Comparison of ENCODE assay signal across 8 cellular contexts in the genomic region with DNA sequence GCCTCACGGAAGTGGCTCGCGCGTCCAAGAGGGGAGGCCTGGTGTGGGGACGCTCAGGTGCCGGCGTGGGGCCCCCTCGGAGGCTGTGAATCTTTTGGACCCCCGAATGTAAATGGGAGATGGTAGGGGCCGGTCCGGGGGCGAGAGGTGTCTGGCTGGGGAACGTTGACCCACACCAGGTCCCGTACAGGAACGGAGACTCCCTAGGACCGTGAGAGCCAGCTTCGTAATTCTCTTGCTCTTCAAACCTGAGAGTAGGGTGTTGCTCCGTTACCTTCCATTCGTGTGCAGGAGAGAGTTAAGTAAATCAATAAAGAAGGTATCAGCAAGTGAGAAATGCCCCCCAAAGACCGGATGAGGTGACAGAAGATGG. TPM values are rescaled to one million over a fixed set of nuclear protein-coding genes. Genes with fewer than 3 reads are reported as not detected.
DNase-seq lines count a peak whose midpoint lies in the region; ATAC-seq and TF ChIP-seq lines count a peak whose summit lies in the region.

No MANE protein-coding gene starts in this region.

- peak overlapping the region; percentile 96 for H3K27ac ChIP-seq in psoas muscle

- WGBS in psoas muscle, 3 donors: 0 to 1% (median 0%) methylated on average over 20 of the region's 20 CpGs

- intact Hi-C loops in activated CD4-positive, alpha-beta T cell treated with anti-CD3 and anti-CD28 coated beads for 36 hours (cut with DNase I, micrococcal nuclease): loop anchor here (2.0 to 10.0 kb wide), 6 partner anchors 44 to 1184 kb away; a partner anchor contains a TSS
- intact Hi-C loops in psoas muscle (cut with DNase I): loop anchor here (5.0 kb wide), 2 partner anchors 34 to 94 kb away; a partner anchor contains a TSS

- H3K4me3 Mint-ChIP-seq in activated CD4-positive, alpha-beta T cell treated with anti-CD3 and anti-CD28 coated beads for 36 hours: peak overlapping the region; percentile 83

- CTCF ChIA-PET in activated CD4-positive, alpha-beta T cell treated with anti-CD3 and anti-CD28 coated beads for 36 hours (lab: Charles Lee): interaction anchor here (0.5 to 1.6 kb wide), 2 partner anchors 17 to 256 kb away, joined by 3 to 4 read pairs; no protein-coding TSS in a partner anchor

- H3K4me1 Mint-ChIP-seq in activated CD4-positive, alpha-beta T cell treated with anti-CD3 and anti-CD28 coated beads for 36 hours: peaks cover 62% of the 10 kb centered on the region

- H3K4me1 ChIP-seq in psoas muscle: peaks cover 46% of the 10 kb centered on the region

- peak; percentile 5 for ATAC-seq in activated CD4-positive, alpha-beta T cell treated with anti-CD3 and anti-CD28 coated beads for 36 hours
- ATAC-seq in SK-N-SH treated with all-trans-retinoic acid at 6 μM for 48 hours (peak; percentile 22), psoas muscle (peak in 3 of 4 donors; percentile 1 to 13 (median 8)), GM21723 (IDR thresholded peaks at IDR 0.05; ENCODE audit: unreplicated experiment) (no peak), HG03457 (IDR thresholded peaks at IDR 0.05; ENCODE audit: unreplicated experiment) (no peak)

- no peak for DNase-seq in activated CD4-positive, alpha-beta T cell treated with anti-CD3 and anti-CD28 coated beads for 36 hours
- DNase-seq in activated CD4-positive, alpha-beta T cell treated with anti-CD3 and anti-CD28 coated beads, Interleukin-2, amount 50 U/mL, for 48 hours: no peak
- no peak for DNase-seq in fibroblast of pulmonary artery (ENCODE audit: low read depth)
- no peak for DNase-seq in psoas muscle
- DNase-seq in CD1c-positive myeloid dendritic cell (ENCODE audit: extremely low spot score): no peak

- no peaks in the 10 kb centered on the region for H3K9me3 Mint-ChIP-seq in activated CD4-positive, alpha-beta T cell treated with anti-CD3 and anti-CD28 coated beads for 36 hours (ENCODE audit: low read depth)

- H3K27me3 ChIP-seq in psoas muscle (ENCODE audit: insufficient read depth in 3 of 3, low read length in 2 of 3): no peaks in the 10 kb centered on the region

- H3K36me3 Mint-ChIP-seq in activated CD4-positive, alpha-beta T cell treated with anti-CD3 and anti-CD28 coated beads for 36 hours (ENCODE audit: low read depth): peaks cover 24% of the 10 kb centered on the region

- no peaks in the 10 kb centered on the region for H3K9me3 ChIP-seq in psoas muscle

- H3K27ac Mint-ChIP-seq in activated CD4-positive, alpha-beta T cell treated with anti-CD3 and anti-CD28 coated beads for 36 hours: peak overlapping the region; percentile 94

- H3K4me3 ChIP-seq in fibroblast of pulmonary artery (replicated peaks; ENCODE audit: low read depth, low read length) (peak overlapping the region; percentile 82), psoas muscle (peak overlapping the region; percentile 91)

- H3K36me3 ChIP-seq in psoas muscle (ENCODE audit: insufficient read depth in 1 of 2, low read depth in 1 of 2): peaks cover 2 to 7% of the 10 kb centered on the region in 2 donors

- POLR2A ChIA-PET in activated CD4-positive, alpha-beta T cell treated with anti-CD3 and anti-CD28 coated beads for 36 hours (lab: Charles Lee): interaction anchor here (1.4 kb wide), 1 partner anchor 26 kb away, joined by 5 read pairs; no protein-coding TSS in a partner anchor

- no peaks in the 10 kb centered on the region for H3K27me3 Mint-ChIP-seq in activated CD4-positive, alpha-beta T cell treated with anti-CD3 and anti-CD28 coated beads for 36 hours

- TF ChIP-seq CTCF in fibroblast of pulmonary artery (IDR thresholded peaks at IDR 0.05; ENCODE audit: low read length, missing control alignments) (no peak), psoas muscle (IDR thresholded peaks at IDR 0.05) (no peak)

TF ChIP-seq in SK-N-SH treated with all-trans-retinoic acid at 6 μM for 48 hours, 23 proteins besides CTCF, POLR2A, EP300 and RAD21:
- TF ChIP-seq ZNF70 (CRISPR knock-in tag; IDR thresholded peaks at IDR 0.05) (no peak), OSR1 (CRISPR knock-in tag; IDR thresholded peaks at IDR 0.05) (no peak), CSDC2 (CRISPR knock-in tag; IDR thresholded peaks at IDR 0.05) (no peak), TCF4 (CRISPR knock-in tag; IDR thresholded peaks at IDR 0.05; ENCODE audit: borderline replicate concordance) (no peak), ZFP3 (CRISPR knock-in tag; IDR thresholded peaks at IDR 0.05) (no peak), SNAI2 (CRISPR knock-in tag; IDR thresholded peaks at IDR 0.05) (no peak), ARNTL (CRISPR knock-in tag; IDR thresholded peaks at IDR 0.05; ENCODE audit: borderline replicate concordance, low read depth) (no peak), ESRRG (CRISPR knock-in tag; IDR thresholded peaks at IDR 0.05) (no peak), ISL1 (CRISPR knock-in tag; IDR thresholded peaks at IDR 0.05) (no peak)
- TF ChIP-seq, protein P1, sequence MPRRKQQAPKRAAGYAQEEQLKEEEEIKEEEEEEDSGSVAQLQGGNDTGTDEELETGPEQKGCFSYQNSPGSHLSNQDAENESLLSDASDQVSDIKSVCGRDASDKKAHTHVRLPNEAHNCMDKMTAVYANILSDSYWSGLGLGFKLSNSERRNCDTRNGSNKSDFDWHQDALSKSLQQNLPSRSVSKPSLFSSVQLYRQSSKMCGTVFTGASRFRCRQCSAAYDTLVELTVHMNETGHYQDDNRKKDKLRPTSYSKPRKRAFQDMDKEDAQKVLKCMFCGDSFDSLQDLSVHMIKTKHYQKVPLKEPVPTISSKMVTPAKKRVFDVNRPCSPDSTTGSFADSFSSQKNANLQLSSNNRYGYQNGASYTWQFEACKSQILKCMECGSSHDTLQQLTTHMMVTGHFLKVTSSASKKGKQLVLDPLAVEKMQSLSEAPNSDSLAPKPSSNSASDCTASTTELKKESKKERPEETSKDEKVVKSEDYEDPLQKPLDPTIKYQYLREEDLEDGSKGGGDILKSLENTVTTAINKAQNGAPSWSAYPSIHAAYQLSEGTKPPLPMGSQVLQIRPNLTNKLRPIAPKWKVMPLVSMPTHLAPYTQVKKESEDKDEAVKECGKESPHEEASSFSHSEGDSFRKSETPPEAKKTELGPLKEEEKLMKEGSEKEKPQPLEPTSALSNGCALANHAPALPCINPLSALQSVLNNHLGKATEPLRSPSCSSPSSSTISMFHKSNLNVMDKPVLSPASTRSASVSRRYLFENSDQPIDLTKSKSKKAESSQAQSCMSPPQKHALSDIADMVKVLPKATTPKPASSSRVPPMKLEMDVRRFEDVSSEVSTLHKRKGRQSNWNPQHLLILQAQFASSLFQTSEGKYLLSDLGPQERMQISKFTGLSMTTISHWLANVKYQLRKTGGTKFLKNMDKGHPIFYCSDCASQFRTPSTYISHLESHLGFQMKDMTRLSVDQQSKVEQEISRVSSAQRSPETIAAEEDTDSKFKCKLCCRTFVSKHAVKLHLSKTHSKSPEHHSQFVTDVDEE (CRISPR knock-in tag; IDR thresholded peaks at IDR 0.05): no peak
- TF ChIP-seq, protein P2, sequence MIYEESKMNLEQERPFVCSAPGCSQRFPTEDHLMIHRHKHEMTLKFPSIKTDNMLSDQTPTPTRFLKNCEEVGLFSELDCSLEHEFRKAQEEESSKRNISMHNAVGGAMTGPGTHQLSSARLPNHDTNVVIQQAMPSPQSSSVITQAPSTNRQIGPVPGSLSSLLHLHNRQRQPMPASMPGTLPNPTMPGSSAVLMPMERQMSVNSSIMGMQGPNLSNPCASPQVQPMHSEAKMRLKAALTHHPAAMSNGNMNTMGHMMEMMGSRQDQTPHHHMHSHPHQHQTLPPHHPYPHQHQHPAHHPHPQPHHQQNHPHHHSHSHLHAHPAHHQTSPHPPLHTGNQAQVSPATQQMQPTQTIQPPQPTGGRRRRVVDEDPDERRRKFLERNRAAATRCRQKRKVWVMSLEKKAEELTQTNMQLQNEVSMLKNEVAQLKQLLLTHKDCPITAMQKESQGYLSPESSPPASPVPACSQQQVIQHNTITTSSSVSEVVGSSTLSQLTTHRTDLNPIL (CRISPR knock-in tag; IDR thresholded peaks at IDR 0.05; ENCODE audit: low read depth): no peak

RNA-seq across cellular contexts. Expression of a gene that starts 0.5 kb away (rescaled TPM):
- total RNA-seq in activated CD4-positive, alpha-beta T cell treated with anti-CD3 and anti-CD28 coated beads for 36 hours: 10 to 100 TPM; 24.7 to 29.5 TPM
- 10 to 100 TPM; 27.2 to 47.9 (median 32.7) TPM for total RNA-seq in psoas muscle
- 10 to 100 TPM; 33.6 to 54.0 (median 53.8) TPM for polyA plus RNA-seq in psoas muscle

RNA-seq across cellular contexts. Expression of a gene that starts 0.9 kb away (rescaled TPM):
- total RNA-seq in activated CD4-positive, alpha-beta T cell treated with anti-CD3 and anti-CD28 coated beads for 36 hours: 1 to 10 TPM; 4.2 to 5.1 TPM
- total RNA-seq in psoas muscle: 10 to 100 TPM in 2 of 4 donors, 1 to 10 TPM in 2; 6.8 to 19.6 (median 11.6) TPM
- polyA plus RNA-seq in psoas muscle: 1 to 10 TPM; 2.2 to 8.7 (median 8.6) TPM

Comparison
In these comparisons a context has a peak if more than half of its experiments do, and no peak if none do; other contexts are left out.
1. ATAC-seq: peak in activated CD4-positive, alpha-beta T cell treated with anti-CD3 and anti-CD28 coated beads for 36 hours (single experiment), SK-N-SH treated with all-trans-retinoic acid at 6 μM for 48 hours (single experiment) and psoas muscle (3 of 4); none in GM21723 (single experiment) and HG03457 (single experiment).